ENCODE assay signal across 1 cellular context in genomic region chr5:53368966-53369605, GRCh38.
TF ChIP-seq lines count a peak whose summit lies in the region.

No MANE protein-coding gene starts in this region.

TF ChIP-seq in A549, 52 proteins besides CTCF, POLR2A, EP300 and RAD21 (continued from another document):
- TF ChIP-seq RFX5 (IDR thresholded peaks at IDR 0.05), result no peak
- no peak for TF ChIP-seq HDAC2 (IDR thresholded peaks at IDR 0.05)
- no peak for TF ChIP-seq BHLHE40 (IDR thresholded peaks at IDR 0.05; ENCODE audit: low read depth, low read length)
- TF ChIP-seq RCOR1 (IDR thresholded peaks at IDR 0.05; ENCODE audit: low read depth, low read length), result no peak
- TF ChIP-seq SMC3 (IDR thresholded peaks at IDR 0.05), result no peak
